In genomic region chr7:8386926-8387550, GRCh38 we compare ENCODE assay signal across 13 cellular contexts. TPM values are rescaled to one million over a fixed set of nuclear protein-coding genes. Genes with fewer than 3 reads are reported as not detected.
A peak's percentile ranks its signal among the peaks of the same experiment; 100 is the strongest.
DNase-seq lines count a peak whose midpoint lies in the region; ATAC-seq and TF ChIP-seq lines count a peak whose summit lies in the region.
"Had no signal": no experiment of that assay in that cellular context is flagged by ENCODE, and none has a peak within 500 bp of the region (broad histone marks: within the 10 kb centered on the region; RNA-seq: fewer than 3 reads in every experiment).

No MANE protein-coding gene starts in this region.

- no peak overlapping the region for H3K4me3 Mint-ChIP-seq in endodermal cell

- TF ChIP-seq CTCF in endodermal cell (conservative IDR thresholded peaks at IDR 0.05) (no peak), right lobe of liver (IDR thresholded peaks at IDR 0.05) (no peak)

- no peak overlapping the region for H3K27ac Mint-ChIP-seq in endodermal cell

- 87 to 93% methylated on average over 4 to 5 of the region's 5 CpGs for WGBS in endodermal cell (ENCODE audit: insufficient coverage in 1 of 2, insufficient read length in 1 of 2), 2 experiments
- WGBS in right lobe of liver (ENCODE audit: insufficient coverage, low coverage, low lambda C conversion rate, missing lambda C conversion rate): 38% methylated on average over 5 of the region's 5 CpGs

- H3K9me3 ChIP-seq in endodermal cell (ENCODE audit: control insufficient read depth, low read length): no peaks in the 10 kb centered on the region
- no peaks in the 10 kb centered on the region for H3K9me3 ChIP-seq in right lobe of liver
- H3K9me3 ChIP-seq: heart right ventricle, SJCRH30 had no signal

- DNase-seq in medulla oblongata (ENCODE audit: extremely low spot score) (peak; percentile 16), foreskin melanocyte (no peak), endodermal cell (no peak), right lobe of liver (no peak), NCI-H2107 treated with DMSO at 0.1 percent for 48 hours (lab: John Stamatoyannopoulos, UW; ENCODE audit: unreplicated experiment) (no peak)
- DNase-seq: DND-41, heart right ventricle, NCI-H187 treated with DMSO at 0.1 percent for 48 hours, SJCRH30 had no signal

- no peak overlapping the region for H3K9ac ChIP-seq in endodermal cell (ENCODE audit: extremely low read depth, low read length, poor library complexity, severe bottlenecking)

- H3K27ac ChIP-seq in endodermal cell (ENCODE audit: low read depth, low read length) (no peak overlapping the region), right lobe of liver (no peak overlapping the region)
- H3K27ac ChIP-seq: heart right ventricle, SJCRH30 had no signal

- H3K36me3 ChIP-seq in endodermal cell (ENCODE audit: control insufficient read depth, insufficient read depth, low read length): no peaks in the 10 kb centered on the region
- no peaks in the 10 kb centered on the region for H3K36me3 ChIP-seq in right lobe of liver
- H3K36me3 ChIP-seq: heart right ventricle, SJCRH30 had no signal

- H3K36me3 Mint-ChIP-seq in endodermal cell (ENCODE audit: low read depth): no peaks in the 10 kb centered on the region

- TF ChIP-seq POLR2A in right lobe of liver (IDR thresholded peaks at IDR 0.05): no peak

- H3K4me1 ChIP-seq in endodermal cell (ENCODE audit: control insufficient read depth, insufficient read depth, low read length) (peaks cover 6% of the 10 kb centered on the region), right lobe of liver (no peaks in the 10 kb centered on the region)
- H3K4me1 ChIP-seq: heart right ventricle, SJCRH30 had no signal

- no peaks in the 10 kb centered on the region for H3K27me3 Mint-ChIP-seq in endodermal cell (ENCODE audit: insufficient read depth)

- H3K27me3 ChIP-seq in endodermal cell (ENCODE audit: control insufficient read depth, insufficient read depth, low read length, poor library complexity, severe bottlenecking): peaks cover 5% of the 10 kb centered on the region
- H3K27me3 ChIP-seq in right lobe of liver: no peaks in the 10 kb centered on the region
- H3K27me3 ChIP-seq: SJCRH30 had no signal

- ATAC-seq in GM18909 (IDR thresholded peaks at IDR 0.05; ENCODE audit: poor library complexity, unreplicated experiment) (peak; percentile 73), GM21723 (IDR thresholded peaks at IDR 0.05; ENCODE audit: unreplicated experiment) (peak; percentile 77), HG03342 (IDR thresholded peaks at IDR 0.05; ENCODE audit: unreplicated experiment) (peak; percentile 73), right lobe of liver (no peak)

- intact Hi-C loops in right lobe of liver (cut with DNase I): no loop called here

- no peak overlapping the region for H3K4me3 ChIP-seq in endodermal cell (ENCODE audit: low read length)
- no peak overlapping the region for H3K4me3 ChIP-seq in right lobe of liver
- H3K4me3 ChIP-seq: heart right ventricle, SJCRH30 had no signal

- no peaks in the 10 kb centered on the region for H3K9me3 Mint-ChIP-seq in endodermal cell

- peaks cover 44% of the 10 kb centered on the region for H3K4me1 Mint-ChIP-seq in endodermal cell

RNA-seq across cellular contexts. Expression of gene NXPH1, which starts 46.4 kb away (rescaled TPM):
- total RNA-seq in endodermal cell: under 1 TPM in 1 of 2 donors, not detected in 1; 0.24 TPM
- 0.28 TPM for polyA plus RNA-seq in endodermal cell (2013, experiment 1 of 2)
- 0.17 TPM for polyA plus RNA-seq in endodermal cell (2013, experiment 2 of 2)
- total RNA-seq in right lobe of liver: not detected
- total RNA-seq: heart right ventricle, SJCRH30, subcutaneous adipose tissue had no signal
- polyA plus RNA-seq: heart right ventricle had no signal

Comparison
In these comparisons a context has a peak if more than half of its experiments do, and no peak if none do; other contexts are left out.
1. ATAC-seq: peak in GM18909 (single experiment), GM21723 (single experiment) and HG03342 (single experiment); none in right lobe of liver (0 of 4).